1 cellular context compared by ENCODE assay signal in the genomic region with DNA sequence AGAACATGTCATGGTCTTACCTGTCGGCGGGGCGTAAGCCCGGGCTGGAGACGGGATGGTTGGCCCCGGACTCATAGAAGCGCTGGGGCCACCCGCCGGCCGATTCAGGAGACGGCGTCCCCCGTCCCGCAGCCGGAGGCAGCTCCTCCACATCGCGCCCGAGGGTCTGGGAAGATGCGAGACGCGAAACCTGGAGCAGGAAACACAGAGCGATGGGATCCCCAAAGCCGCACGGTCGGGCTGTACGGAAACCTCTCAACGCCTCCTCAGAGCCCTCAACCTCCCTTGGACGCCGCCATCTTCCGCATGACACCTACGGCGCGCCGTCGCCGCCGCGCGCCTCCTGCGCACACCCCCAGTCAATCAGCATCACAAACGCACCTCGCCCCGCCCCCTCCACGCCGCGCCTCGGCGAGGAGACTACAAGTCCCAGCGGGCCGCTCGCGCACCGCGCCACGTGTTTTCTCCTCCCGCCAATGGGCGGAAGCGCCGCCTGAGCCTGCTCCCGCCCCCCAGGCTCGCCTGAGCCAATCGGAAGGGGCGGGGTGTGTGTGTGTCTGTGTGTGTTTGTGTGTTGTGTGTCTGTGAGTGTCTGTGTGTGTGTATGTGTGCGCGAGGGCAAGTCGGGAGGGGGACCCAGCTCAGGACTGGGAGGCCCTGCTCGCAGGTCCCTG.
TF ChIP-seq lines count a peak whose summit lies in the region.

A gene (minus strand): TSS at position 308 of the 674 bp plus-strand sequence. CDS start 155 bp downstream, at position 153.
A gene (plus strand): TSS at position 548 of the 674 bp plus-strand sequence. CDS start 57 bp downstream, at position 605.

TF ChIP-seq in A549, 52 proteins besides CTCF, POLR2A, EP300 and RAD21 (continued from another document):
- TF ChIP-seq, protein P1, sequence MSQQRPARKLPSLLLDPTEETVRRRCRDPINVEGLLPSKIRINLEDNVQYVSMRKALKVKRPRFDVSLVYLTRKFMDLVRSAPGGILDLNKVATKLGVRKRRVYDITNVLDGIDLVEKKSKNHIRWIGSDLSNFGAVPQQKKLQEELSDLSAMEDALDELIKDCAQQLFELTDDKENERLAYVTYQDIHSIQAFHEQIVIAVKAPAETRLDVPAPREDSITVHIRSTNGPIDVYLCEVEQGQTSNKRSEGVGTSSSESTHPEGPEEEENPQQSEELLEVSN (IDR thresholded peaks at IDR 0.05; ENCODE audit: borderline replicate concordance, low read depth) = peak; percentile 33; the same call in 1 of the 2 replicates
- TF ChIP-seq KDM1A (IDR thresholded peaks at IDR 0.05; ENCODE audit: low read depth) (no peak), EHMT2 (IDR thresholded peaks at IDR 0.05; ENCODE audit: low read depth) (peak; percentile 40; the same call in 1 of the 2 replicates), MAZ (IDR thresholded peaks at IDR 0.05; ENCODE audit: borderline replicate concordance, low read depth, low read length) (peak; percentile 63; the same call in 1 of the 2 replicates), KDM5A (IDR thresholded peaks at IDR 0.05) (peak; percentile 97), JUN (IDR thresholded peaks at IDR 0.05) (peak in 1 of 2 experiments; percentile 86; a peak in 3 of 5 replicates), ZFP36 (IDR thresholded peaks at IDR 0.05; ENCODE audit: borderline replicate concordance, partially characterized antibody) (no peak), RCOR1 (IDR thresholded peaks at IDR 0.05; ENCODE audit: low read depth, low read length) (no peak), NR3C1 (IDR thresholded peaks at IDR 0.05) (no peak)
- TF ChIP-seq, protein P2, sequence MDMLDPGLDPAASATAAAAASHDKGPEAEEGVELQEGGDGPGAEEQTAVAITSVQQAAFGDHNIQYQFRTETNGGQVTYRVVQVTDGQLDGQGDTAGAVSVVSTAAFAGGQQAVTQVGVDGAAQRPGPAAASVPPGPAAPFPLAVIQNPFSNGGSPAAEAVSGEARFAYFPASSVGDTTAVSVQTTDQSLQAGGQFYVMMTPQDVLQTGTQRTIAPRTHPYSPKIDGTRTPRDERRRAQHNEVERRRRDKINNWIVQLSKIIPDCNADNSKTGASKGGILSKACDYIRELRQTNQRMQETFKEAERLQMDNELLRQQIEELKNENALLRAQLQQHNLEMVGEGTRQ (IDR thresholded peaks at IDR 0.05) = peak; percentile 98
